ENCODE assay signal across 1 cellular context in the genomic region with DNA sequence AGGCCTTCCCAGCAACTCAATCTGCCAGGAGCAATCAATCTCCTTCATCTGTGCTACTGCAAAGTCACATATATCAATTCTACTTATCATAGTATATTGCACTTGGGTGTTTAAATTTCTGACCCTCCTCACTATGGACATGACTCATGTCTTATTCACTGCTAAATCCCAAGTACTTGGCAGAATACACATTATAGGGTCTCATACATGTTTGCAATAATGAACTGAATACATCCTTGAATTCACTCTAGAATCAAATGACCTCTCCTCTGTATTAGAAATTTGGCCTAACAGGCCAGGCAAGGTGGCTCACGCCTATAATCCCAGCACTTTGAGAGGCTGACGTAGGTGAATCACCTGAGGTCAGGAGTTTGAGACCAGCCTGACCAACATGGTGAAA.
TF ChIP-seq lines count a peak whose summit lies in the region.

No MANE protein-coding gene starts in this region.

TF ChIP-seq in endothelial cell of umbilical vein, 7 proteins besides CTCF, POLR2A, EP300 and RAD21:
- TF ChIP-seq EZH2 (IDR thresholded peaks at IDR 0.05; ENCODE audit: borderline replicate concordance, low read depth, low read length, severe bottlenecking), result no peak
- TF ChIP-seq FOS (IDR thresholded peaks at IDR 0.05; ENCODE audit: borderline replicate concordance, insufficient read depth, low read length), result peak; percentile 23
